ENCODE assay signal across 10 cellular contexts in genomic region chr17:1769826-1770477, GRCh38. TPM values are rescaled to one million over a fixed set of nuclear protein-coding genes. Genes with fewer than 3 reads are reported as not detected.
A peak's percentile ranks its signal among the peaks of the same experiment; 100 is the strongest.
DNase-seq lines count a peak whose midpoint lies in the region; ATAC-seq and TF ChIP-seq lines count a peak whose summit lies in the region.
"Had no signal": no experiment of that assay in that cellular context is flagged by ENCODE, and none has a peak within 500 bp of the region (broad histone marks: within the 10 kb centered on the region; RNA-seq: fewer than 3 reads in every experiment).

No MANE protein-coding gene starts in this region.

- H3K27ac Mint-ChIP-seq in CD4-positive, alpha-beta T cell = peak overlapping the region; percentile 82
- H3K27ac Mint-ChIP-seq in activated naive CD8-positive, alpha-beta T cell treated with anti-CD3 and anti-CD28 coated beads, Interleukin-2, amount 50 U/mL, for 24 hours = no peak overlapping the region

- H3K36me3 ChIP-seq in mesodermal cell (ENCODE audit: control insufficient read depth, insufficient read depth, low read length) (peaks cover 5% of the 10 kb centered on the region), right atrium auricular region (peaks cover 4% of the 10 kb centered on the region)

- H3K4me3 Mint-ChIP-seq in CD4-positive, alpha-beta T cell = peak overlapping the region; percentile 58
- peak overlapping the region; percentile 21 for H3K4me3 Mint-ChIP-seq in activated naive CD8-positive, alpha-beta T cell treated with anti-CD3 and anti-CD28 coated beads, Interleukin-2, amount 50 U/mL, for 24 hours

- POLR2A ChIA-PET in CD4-positive, alpha-beta T cell (lab: Charles Lee) = interaction anchor here (0.9 to 1.7 kb wide), 4 partner anchors 14 to 53 kb away, joined by 5 to 14 read pairs (median 6); partner anchors contain the start of gene WDR81

- peak; percentile 53 for ATAC-seq in CD4-positive, alpha-beta T cell (ENCODE audit: poor library complexity)
- ATAC-seq in activated naive CD8-positive, alpha-beta T cell treated with anti-CD3 and anti-CD28 coated beads, Interleukin-2, amount 50 U/mL, for 24 hours = peak; percentile 44
- ATAC-seq in HG03039 (IDR thresholded peaks at IDR 0.05; ENCODE audit: unreplicated experiment) = no peak
- no peak for ATAC-seq in GM19328 (IDR thresholded peaks at IDR 0.05; ENCODE audit: unreplicated experiment)
- ATAC-seq: HCT116 had no signal

- H3K27me3 Mint-ChIP-seq in CD4-positive, alpha-beta T cell = no peaks in the 10 kb centered on the region
- H3K27me3 Mint-ChIP-seq in activated naive CD8-positive, alpha-beta T cell treated with anti-CD3 and anti-CD28 coated beads, Interleukin-2, amount 50 U/mL, for 24 hours = no peaks in the 10 kb centered on the region

- H3K4me3 ChIP-seq in mesodermal cell (ENCODE audit: extremely low read depth, insufficient read depth, low read length, poor library complexity, severe bottlenecking) = no peak overlapping the region
- H3K4me3 ChIP-seq in right atrium auricular region = no peak overlapping the region

- CTCF ChIA-PET in CD4-positive, alpha-beta T cell (lab: Charles Lee) = no interaction called here

- WGBS in mesodermal cell (ENCODE audit: insufficient coverage in 2 of 2), 2 experiments = 41 to 43% methylated on average over 17 to 21 of the region's 21 CpGs

- H3K4me1 Mint-ChIP-seq in CD4-positive, alpha-beta T cell (ENCODE audit: low read depth) = peaks cover 18% of the 10 kb centered on the region
- H3K4me1 Mint-ChIP-seq in activated naive CD8-positive, alpha-beta T cell treated with anti-CD3 and anti-CD28 coated beads, Interleukin-2, amount 50 U/mL, for 24 hours = peaks cover 23% of the 10 kb centered on the region

- H3K9me3 Mint-ChIP-seq in CD4-positive, alpha-beta T cell = no peaks in the 10 kb centered on the region
- H3K9me3 Mint-ChIP-seq in activated naive CD8-positive, alpha-beta T cell treated with anti-CD3 and anti-CD28 coated beads, Interleukin-2, amount 50 U/mL, for 24 hours = no peaks in the 10 kb centered on the region

- H3K27ac ChIP-seq in CD4-positive, alpha-beta T cell (ENCODE audit: low read depth, low read length) = no peak overlapping the region
- H3K27ac ChIP-seq in mesodermal cell (ENCODE audit: low read depth, low read length, severe bottlenecking) = peak overlapping the region; percentile 64
- H3K27ac ChIP-seq in right atrium auricular region = no peak overlapping the region

- H3K9me3 ChIP-seq in CD4-positive, alpha-beta T cell (ENCODE audit: control insufficient read depth, low read length) = no peaks in the 10 kb centered on the region
- H3K9me3 ChIP-seq in mesodermal cell (ENCODE audit: control insufficient read depth, low read length) (no peaks in the 10 kb centered on the region), right atrium auricular region (no peaks in the 10 kb centered on the region)

- no peaks in the 10 kb centered on the region for H3K36me3 Mint-ChIP-seq in CD4-positive, alpha-beta T cell (ENCODE audit: low read depth)
- no peaks in the 10 kb centered on the region for H3K36me3 Mint-ChIP-seq in activated naive CD8-positive, alpha-beta T cell treated with anti-CD3 and anti-CD28 coated beads, Interleukin-2, amount 50 U/mL, for 24 hours (ENCODE audit: low read depth)

- intact Hi-C loops in CD4-positive, alpha-beta T cell (cut with DNase I, micrococcal nuclease) = loop anchor here in 1 of 2 experiments (10.0 kb wide), 1 partner anchor 105 kb away; no protein-coding TSS in a partner anchor

- H3K4me1 ChIP-seq in mesodermal cell (ENCODE audit: control insufficient read depth, insufficient read depth, low read length, poor library complexity, severe bottlenecking) (peaks cover 6% of the 10 kb centered on the region), right atrium auricular region (peaks cover 0 to 34% of the 10 kb centered on the region in 2 donors)

- no peaks in the 10 kb centered on the region for H3K27me3 ChIP-seq in CD4-positive, alpha-beta T cell (ENCODE audit: control insufficient read depth, insufficient read depth, low read length)
- no peaks in the 10 kb centered on the region for H3K27me3 ChIP-seq in right atrium auricular region

- DNase-seq in CD4-positive, alpha-beta T cell = peak in 2 of 10 experiments; percentile 8 to 12
- DNase-seq in NAMALWA (ENCODE audit: low spot score) (peak; percentile 66), anterior cingulate cortex (lab: John Stamatoyannopoulos, UW) (no peak), right atrium auricular region (ENCODE audit: low spot score) (no peak)
- peak; percentile 13 for DNase-seq in activated naive CD8-positive, alpha-beta T cell treated with anti-CD3 and anti-CD28 coated beads, Interleukin-2, amount 50 U/mL, for 24 hours

- no peak for TF ChIP-seq CTCF in CD4-positive, alpha-beta T cell (IDR thresholded peaks at IDR 0.05)
- TF ChIP-seq CTCF in right atrium auricular region (IDR thresholded peaks at IDR 0.05) = no peak

RNA-seq across cellular contexts. Expression of gene SERPINF1, which starts 8.1 kb away (rescaled TPM):
- 1 to 10 TPM; 3.0 to 4.8 TPM for total RNA-seq in CD4-positive, alpha-beta T cell
- 31.4 TPM for polyA plus RNA-seq in mesodermal cell (2013, experiment 1 of 2)
- polyA plus RNA-seq in mesodermal cell (2013, experiment 2 of 2) = 34.2 TPM
- total RNA-seq in right atrium auricular region = 100 to 1,000 TPM; 348 to 498 TPM

RNA-seq across cellular contexts. Expression of gene SERPINF2, which starts 27.3 kb away (rescaled TPM):
- under 1 TPM; 0.49 to 0.59 TPM for total RNA-seq in CD4-positive, alpha-beta T cell
- 0.22 TPM for polyA plus RNA-seq in mesodermal cell (2013, experiment 1 of 2)
- polyA plus RNA-seq in mesodermal cell (2013, experiment 2 of 2) = not detected
- 1 to 10 TPM; 1.0 to 1.5 TPM for total RNA-seq in right atrium auricular region
- total RNA-seq: glomerular endothelial cell had no signal

RNA-seq across cellular contexts. Expression of gene WDR81, which starts 45.4 kb away (rescaled TPM):
- 10 to 100 TPM; 24.8 to 25.0 TPM for total RNA-seq in CD4-positive, alpha-beta T cell
- polyA plus RNA-seq in mesodermal cell (2013, experiment 1 of 2) = 9.8 TPM
- polyA plus RNA-seq in mesodermal cell (2013, experiment 2 of 2) = 9.6 TPM
- total RNA-seq in right atrium auricular region = 10 to 100 TPM; 10.9 to 17.9 TPM

RNA-seq across cellular contexts. Expression of gene SMYD4, which starts 59.8 kb away (rescaled TPM):
- 10 to 100 TPM in 1 of 2 experiments, 1 to 10 TPM in 1; 9.3 to 10.6 TPM for total RNA-seq in CD4-positive, alpha-beta T cell
- polyA plus RNA-seq in mesodermal cell (2013, experiment 1 of 2) = 10.5 TPM
- polyA plus RNA-seq in mesodermal cell (2013, experiment 2 of 2) = 9.5 TPM
- total RNA-seq in right atrium auricular region = 1 to 10 TPM; 6.2 to 7.1 TPM

RNA-seq across cellular contexts. Expression of gene TLCD2, which starts 59.8 kb away (rescaled TPM):
- under 1 TPM; 0.19 to 0.34 TPM for total RNA-seq in CD4-positive, alpha-beta T cell
- 0.85 TPM for polyA plus RNA-seq in mesodermal cell (2013, experiment 1 of 2)
- polyA plus RNA-seq in mesodermal cell (2013, experiment 2 of 2) = 1.2 TPM
- 1 to 10 TPM; 1.1 to 3.7 TPM for total RNA-seq in right atrium auricular region

Comparison
In these comparisons a context has a peak if more than half of its experiments do, and no peak if none do; other contexts are left out.
1. ATAC-seq: peak in CD4-positive, alpha-beta T cell (single experiment) and activated naive CD8-positive, alpha-beta T cell treated with anti-CD3 and anti-CD28 coated beads, Interleukin-2, amount 50 U/mL, for 24 hours (single experiment); none in HG03039 (single experiment) and GM19328 (single experiment).
2. DNase-seq: peak in NAMALWA (single experiment) and activated naive CD8-positive, alpha-beta T cell treated with anti-CD3 and anti-CD28 coated beads, Interleukin-2, amount 50 U/mL, for 24 hours (single experiment); none in anterior cingulate cortex (0 of 58) and right atrium auricular region (single experiment).
3. RNA of gene SERPINF1, which starts 8.1 kb away (total RNA-seq): 348 to 498 TPM in right atrium auricular region; 3.0 to 4.8 TPM in CD4-positive, alpha-beta T cell; every median in the first group is over 10 times any median in the second.